ENCODE assay signal across 9 cellular contexts in genomic region chr6:14176429-14176828, GRCh38.
"Had no signal": no experiment of that assay in that cellular context is flagged by ENCODE, and none has a peak within 500 bp of the region (broad histone marks: within the 10 kb centered on the region; RNA-seq: fewer than 3 reads in every experiment).

No MANE protein-coding gene starts in this region.

- H2AFZ ChIP-seq: GM23248 had no signal

- ATAC-seq: HCT116, K562 had no signal

- H3K4me1 ChIP-seq: HAP-1 had no signal

- H3K27ac Mint-ChIP-seq: HFFc6 had no signal

- H3K9ac ChIP-seq: GM23248 had no signal

- H3K4me3 ChIP-seq: GM23248, HAP-1, K562 had no signal

- H3K9me3 ChIP-seq: HAP-1 had no signal

- H3K36me3 ChIP-seq: HAP-1 had no signal

- H3K4me3 Mint-ChIP-seq: HFFc6 had no signal

- DNase-seq: GM23248, GOT3, H7, HFFc6, IMR-90, KG1 had no signal
